In genomic region chr5:108280248-108280647, GRCh38 we compare ENCODE assay signal across 24 cellular contexts.
"Had no signal": no experiment of that assay in that cellular context is flagged by ENCODE, and none has a peak within 500 bp of the region (broad histone marks: within the 10 kb centered on the region; RNA-seq: fewer than 3 reads in every experiment).

No MANE protein-coding gene starts in this region.

- H3K4me3 ChIP-seq: ascending aorta, body of pancreas had no signal

- DNase-seq: activated CD4-positive, alpha-beta T cell treated with anti-CD3 and anti-CD28 coated beads, Interleukin-2, amount 50 U/mL, for 1 hour; activated CD4-positive, CD25-positive, alpha-beta regulatory T cell; activated CD8-positive, alpha-beta memory T cell treated with anti-CD3 and anti-CD28 coated beads, Interleukin-2, amount 10 ng/mL, durations not matched to agents 7 days and 5 days; activated gamma-delta T cell; activated naive CD4-positive, alpha-beta T cell treated with anti-CD3 and anti-CD28 coated beads, Interleukin-2, amount 50 U/mL, for 16 hours; activated T-cell treated with anti-CD3 and anti-CD28 coated beads, Interleukin-2, amount 50 U/mL, for 4 hours; amniotic stem cell; body of pancreas; central memory CD4-positive, alpha-beta T cell; MM.1S; NCI-H1105; NCI-H1436; NCI-H1694 treated with DMSO at 0.1 percent for 48 hours; NCI-H2029 treated with DMSO at 0.1 percent for 48 hours; NCI-H345; NCI-H510A; NCI-H526 treated with DMSO at 0.1 percent for 48 hours; NK-92 treated with Interleukin-12 subunit alpha and Interleukin-12 subunit beta, amount 100 ng/mL, for 24 hours; SHP77 treated with DMSO at 0.1 percent for 48 hours; T-helper 2 cell; T1000 had no signal

- H3K27me3 Mint-ChIP-seq: activated CD8-positive, alpha-beta memory T cell treated with anti-CD3 and anti-CD28 coated beads, Interleukin-2, amount 10 ng/mL, durations not matched to agents 7 days and 5 days; activated T-helper 17 cell treated with anti-CD3 and anti-CD28 coated beads, Interleukin-2, amount 50 U/mL, for 72 hours had no signal

- ATAC-seq: activated CD8-positive, alpha-beta memory T cell treated with anti-CD3 and anti-CD28 coated beads, Interleukin-2, amount 10 ng/mL, durations not matched to agents 7 days and 5 days; activated T-cell treated with anti-CD3 and anti-CD28 coated beads, Interleukin-2, amount 50 U/mL, for 4 hours; activated T-helper 17 cell treated with anti-CD3 and anti-CD28 coated beads, Interleukin-2, amount 50 U/mL, for 72 hours; body of pancreas had no signal

- H3K27ac Mint-ChIP-seq: activated CD8-positive, alpha-beta memory T cell treated with anti-CD3 and anti-CD28 coated beads, Interleukin-2, amount 10 ng/mL, durations not matched to agents 7 days and 5 days; activated T-helper 17 cell treated with anti-CD3 and anti-CD28 coated beads, Interleukin-2, amount 50 U/mL, for 72 hours had no signal

- H3K4me3 Mint-ChIP-seq: activated CD8-positive, alpha-beta memory T cell treated with anti-CD3 and anti-CD28 coated beads, Interleukin-2, amount 10 ng/mL, durations not matched to agents 7 days and 5 days; activated T-cell treated with anti-CD3 and anti-CD28 coated beads, Interleukin-2, amount 50 U/mL, for 4 hours; activated T-helper 17 cell treated with anti-CD3 and anti-CD28 coated beads, Interleukin-2, amount 50 U/mL, for 72 hours had no signal

- H3K27me3 ChIP-seq: ascending aorta, body of pancreas had no signal

- FAIRE-seq: bronchial epithelial cell had no signal

- H3K36me3 ChIP-seq: ascending aorta had no signal

- H3K27ac ChIP-seq: ascending aorta, body of pancreas had no signal

- H3K9me3 ChIP-seq: body of pancreas had no signal
